ENCODE assay signal across 1 cellular context in genomic region chr2:42196070-42196402, GRCh38.
TF ChIP-seq lines count a peak whose summit lies in the region.

No MANE protein-coding gene starts in this region.

TF ChIP-seq in HCT116, 20 proteins besides CTCF, POLR2A, EP300 and RAD21 (continued from another document):
- no peak for TF ChIP-seq ELF1 (IDR thresholded peaks at IDR 0.05; ENCODE audit: borderline replicate concordance, low read depth)
